ENCODE assay signal across 1 cellular context in the genomic region with DNA sequence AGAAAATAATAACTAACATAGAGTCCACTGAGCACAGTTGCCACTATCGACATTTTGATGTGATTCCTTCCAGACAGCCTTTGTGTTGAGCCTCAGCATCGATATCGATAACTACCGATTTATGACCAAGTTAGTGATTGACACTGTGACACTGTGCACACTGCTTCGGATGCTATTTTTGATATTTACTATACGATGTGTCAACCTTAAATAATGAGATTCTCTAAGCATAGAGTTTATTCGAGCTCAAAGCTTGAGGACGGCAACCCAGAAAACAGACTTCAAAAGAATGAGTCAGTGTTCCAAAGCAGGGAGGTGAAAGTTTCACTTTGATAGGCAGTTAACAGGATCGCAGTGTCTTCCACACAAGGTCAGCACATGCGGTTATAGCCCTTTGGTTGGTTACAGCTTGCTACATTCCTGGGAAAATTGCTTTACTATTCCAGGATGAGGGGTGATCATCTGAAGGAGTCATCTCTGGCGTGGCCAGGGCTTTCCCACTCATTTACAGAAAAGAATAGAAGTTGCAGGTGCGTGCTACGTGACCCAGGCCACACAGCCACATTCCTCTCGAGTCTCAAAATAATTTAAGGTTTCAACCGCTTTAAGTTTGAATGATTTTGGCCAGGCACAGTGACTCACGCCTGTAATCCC.
A peak's percentile ranks its signal among the peaks of the same experiment; 100 is the strongest.
TF ChIP-seq lines count a peak whose summit lies in the region.

No MANE protein-coding gene starts in this region.

TF ChIP-seq in A549, 52 proteins besides CTCF, POLR2A, EP300 and RAD21 (continued from another document):
- TF ChIP-seq CEBPB (IDR thresholded peaks at IDR 0.05) (peak; percentile 23 to 65; a peak in 1 of 4 replicates), CBX2 (IDR thresholded peaks at IDR 0.05; ENCODE audit: borderline replicate concordance, low read depth) (no peak), CHD2 (IDR thresholded peaks at IDR 0.05; ENCODE audit: low read length, partially characterized antibody) (no peak), JUN (IDR thresholded peaks at IDR 0.05) (peak; percentile 44 to 55; a peak in 1 of 5 replicates), JUNB (IDR thresholded peaks at IDR 0.05) (peak; percentile 64), HOXB13 (CRISPR knock-in tag; IDR thresholded peaks at IDR 0.05; ENCODE audit: low read depth) (peak; percentile 61; the same call in 1 of the 2 replicates), ZFP36 (IDR thresholded peaks at IDR 0.05; ENCODE audit: borderline replicate concordance, partially characterized antibody) (no peak), HOXB5 (CRISPR knock-in tag; IDR thresholded peaks at IDR 0.05) (0 out of 2 replicates have a peak, but pooled peaks have one; percentile 36), HOXA7 (CRISPR knock-in tag; IDR thresholded peaks at IDR 0.05) (peak; percentile 56)
- TF ChIP-seq, protein P1, sequence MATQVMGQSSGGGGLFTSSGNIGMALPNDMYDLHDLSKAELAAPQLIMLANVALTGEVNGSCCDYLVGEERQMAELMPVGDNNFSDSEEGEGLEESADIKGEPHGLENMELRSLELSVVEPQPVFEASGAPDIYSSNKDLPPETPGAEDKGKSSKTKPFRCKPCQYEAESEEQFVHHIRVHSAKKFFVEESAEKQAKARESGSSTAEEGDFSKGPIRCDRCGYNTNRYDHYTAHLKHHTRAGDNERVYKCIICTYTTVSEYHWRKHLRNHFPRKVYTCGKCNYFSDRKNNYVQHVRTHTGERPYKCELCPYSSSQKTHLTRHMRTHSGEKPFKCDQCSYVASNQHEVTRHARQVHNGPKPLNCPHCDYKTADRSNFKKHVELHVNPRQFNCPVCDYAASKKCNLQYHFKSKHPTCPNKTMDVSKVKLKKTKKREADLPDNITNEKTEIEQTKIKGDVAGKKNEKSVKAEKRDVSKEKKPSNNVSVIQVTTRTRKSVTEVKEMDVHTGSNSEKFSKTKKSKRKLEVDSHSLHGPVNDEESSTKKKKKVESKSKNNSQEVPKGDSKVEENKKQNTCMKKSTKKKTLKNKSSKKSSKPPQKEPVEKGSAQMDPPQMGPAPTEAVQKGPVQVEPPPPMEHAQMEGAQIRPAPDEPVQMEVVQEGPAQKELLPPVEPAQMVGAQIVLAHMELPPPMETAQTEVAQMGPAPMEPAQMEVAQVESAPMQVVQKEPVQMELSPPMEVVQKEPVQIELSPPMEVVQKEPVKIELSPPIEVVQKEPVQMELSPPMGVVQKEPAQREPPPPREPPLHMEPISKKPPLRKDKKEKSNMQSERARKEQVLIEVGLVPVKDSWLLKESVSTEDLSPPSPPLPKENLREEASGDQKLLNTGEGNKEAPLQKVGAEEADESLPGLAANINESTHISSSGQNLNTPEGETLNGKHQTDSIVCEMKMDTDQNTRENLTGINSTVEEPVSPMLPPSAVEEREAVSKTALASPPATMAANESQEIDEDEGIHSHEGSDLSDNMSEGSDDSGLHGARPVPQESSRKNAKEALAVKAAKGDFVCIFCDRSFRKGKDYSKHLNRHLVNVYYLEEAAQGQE (IDR thresholded peaks at IDR 0.05), result no peak
- TF ChIP-seq, protein P2, sequence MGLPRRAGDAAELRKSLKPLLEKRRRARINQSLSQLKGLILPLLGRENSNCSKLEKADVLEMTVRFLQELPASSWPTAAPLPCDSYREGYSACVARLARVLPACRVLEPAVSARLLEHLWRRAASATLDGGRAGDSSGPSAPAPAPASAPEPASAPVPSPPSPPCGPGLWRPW (IDR thresholded peaks at IDR 0.05), result no peak
- TF ChIP-seq, protein P3, sequence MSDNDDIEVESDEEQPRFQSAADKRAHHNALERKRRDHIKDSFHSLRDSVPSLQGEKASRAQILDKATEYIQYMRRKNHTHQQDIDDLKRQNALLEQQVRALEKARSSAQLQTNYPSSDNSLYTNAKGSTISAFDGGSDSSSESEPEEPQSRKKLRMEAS (IDR thresholded peaks at IDR 0.05), result peak; percentile 78
- TF ChIP-seq, protein P4, sequence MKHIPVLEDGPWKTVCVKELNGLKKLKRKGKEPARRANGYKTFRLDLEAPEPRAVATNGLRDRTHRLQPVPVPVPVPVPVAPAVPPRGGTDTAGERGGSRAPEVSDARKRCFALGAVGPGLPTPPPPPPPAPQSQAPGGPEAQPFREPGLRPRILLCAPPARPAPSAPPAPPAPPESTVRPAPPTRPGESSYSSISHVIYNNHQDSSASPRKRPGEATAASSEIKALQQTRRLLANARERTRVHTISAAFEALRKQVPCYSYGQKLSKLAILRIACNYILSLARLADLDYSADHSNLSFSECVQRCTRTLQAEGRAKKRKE (CRISPR knock-in tag; IDR thresholded peaks at IDR 0.05; ENCODE audit: low read depth), result peak; percentile 83
